ENCODE assay signal across 8 cellular contexts in genomic region chr10:71837085-71837827, GRCh38. TPM values are rescaled to one million over a fixed set of nuclear protein-coding genes. Genes with fewer than 3 reads are reported as not detected.
DNase-seq lines count a peak whose midpoint lies in the region; ATAC-seq and TF ChIP-seq lines count a peak whose summit lies in the region.

No MANE protein-coding gene starts in this region.

- H3K9ac ChIP-seq in liver (ENCODE audit: low read depth in 1 of 2, low read length in 2 of 2): no peak overlapping the region

- ATAC-seq in body of pancreas (no peak), GM21390 (IDR thresholded peaks at IDR 0.05; ENCODE audit: unreplicated experiment) (no peak)
- ATAC-seq in activated T-helper 17 cell treated with anti-CD3 and anti-CD28 coated beads, Interleukin-2, amount 50 U/mL, for 72 hours (replicated peaks): no peak

- no peaks in the 10 kb centered on the region for H3K27me3 Mint-ChIP-seq in brain
- no peaks in the 10 kb centered on the region for H3K27me3 Mint-ChIP-seq in activated T-helper 17 cell treated with anti-CD3 and anti-CD28 coated beads, Interleukin-2, amount 50 U/mL, for 72 hours

- peak; percentile 18 for TF ChIP-seq CTCF in 22Rv1 (IDR thresholded peaks at IDR 0.05)
- TF ChIP-seq CTCF in HEK293 (tag by site-specific recombination; IDR thresholded peaks at IDR 0.05): peak; percentile 61; the same call in 1 of the 2 replicates
- peak; percentile 32 to 54 for TF ChIP-seq CTCF in brain (conservative IDR thresholded peaks at IDR 0.05)
- no peak for TF ChIP-seq CTCF in liver (IDR thresholded peaks at IDR 0.05; ENCODE audit: low read depth, low read length, missing input control)
- peak in 1 of 7 experiments; percentile 10 for TF ChIP-seq CTCF in body of pancreas (IDR thresholded peaks at IDR 0.05)

- peak in 1 of 2 donors; percentile 24 for TF ChIP-seq RAD21 in liver (IDR thresholded peaks at IDR 0.05)

- no peak for TF ChIP-seq POLR2A in body of pancreas (IDR thresholded peaks at IDR 0.05)

- WGBS in liver: 76% methylated on average over 17 of the region's 17 CpGs
- 70 to 79% methylated on average over 17 of the region's 17 CpGs for WGBS in body of pancreas, 2 donors

- intact Hi-C loops in body of pancreas (cut with DNase I): no loop called here

- H3K36me3 ChIP-seq in HEK293 (ENCODE audit: control insufficient read depth in 2 of 2, insufficient read depth in 1 of 2, low read length in 2 of 2) (peaks cover 0 to 20% of the 10 kb centered on the region in 2 experiments; a peak in 2 of 3 replicates), liver (ENCODE audit: control insufficient read depth in 4 of 4, insufficient read depth in 3 of 4, low read depth in 1 of 4, low read length in 3 of 4) (peaks cover 0 to 8% (median 4%) of the 10 kb centered on the region in 4 donors), body of pancreas (replicated peaks in 1 of 2; ENCODE audit: insufficient read depth in 1 of 2, low read depth in 2 of 2) (peaks cover 0 to 2% of the 10 kb centered on the region in 2 donors)

- no peak overlapping the region for H3K27ac ChIP-seq in 22Rv1
- H3K27ac ChIP-seq in HEK293 (ENCODE audit: extremely low read depth, low read depth, low read length): peak overlapping the region; percentile 71
- peak overlapping the region; percentile 75 to 77 for H3K27ac ChIP-seq in liver (ENCODE audit: low read depth in 1 of 2, low read length in 2 of 2)
- H3K27ac ChIP-seq in body of pancreas: peak overlapping the region in 2 of 4 donors; percentile 63

- H3K27me3 ChIP-seq in liver (ENCODE audit: control insufficient read depth in 4 of 4, insufficient read depth in 4 of 4, low read length in 3 of 4): no peaks in the 10 kb centered on the region
- no peaks in the 10 kb centered on the region for H3K27me3 ChIP-seq in body of pancreas

- H3K36me3 Mint-ChIP-seq in brain: peaks cover 33% of the 10 kb centered on the region
- peaks cover 17% of the 10 kb centered on the region for H3K36me3 Mint-ChIP-seq in activated T-helper 17 cell treated with anti-CD3 and anti-CD28 coated beads, Interleukin-2, amount 50 U/mL, for 72 hours (ENCODE audit: low read depth)

- CTCF ChIA-PET in HEK293 (lab: Yijun Ruan, JAX): interaction anchor here (0.5 to 5.8 kb wide), 12 partner anchors 8 to 211 kb away, joined by 3 to 62 read pairs (median 4); no protein-coding TSS in a partner anchor

- peaks cover 45% of the 10 kb centered on the region for H3K4me1 ChIP-seq in HEK293 (ENCODE audit: control insufficient read depth, insufficient read depth, low read length)
- H3K4me1 ChIP-seq in liver (ENCODE audit: control insufficient read depth in 4 of 4, insufficient read depth in 4 of 4, low read length in 3 of 4): peaks cover 10 to 55% (median 30%) of the 10 kb centered on the region in 4 donors
- H3K4me1 ChIP-seq in body of pancreas: peaks cover 62% of the 10 kb centered on the region

- H3K4me3 Mint-ChIP-seq in brain: peak overlapping the region; percentile 13 to 80 (median 49)
- H3K4me3 Mint-ChIP-seq in activated T-helper 17 cell treated with anti-CD3 and anti-CD28 coated beads, Interleukin-2, amount 50 U/mL, for 72 hours: no peak overlapping the region

- no peak for DNase-seq in body of pancreas
- no peak for DNase-seq in stimulated activated CD4-positive, alpha-beta T cell treated with anti-CD3 and anti-CD28 coated beads, Interleukin-4, amount 100 ng/mL, for 24 hours

- H3K27ac Mint-ChIP-seq in brain: peak overlapping the region; percentile 92 to 99 (median 97)
- H3K27ac Mint-ChIP-seq in activated T-helper 17 cell treated with anti-CD3 and anti-CD28 coated beads, Interleukin-2, amount 50 U/mL, for 72 hours: no peak overlapping the region

- POLR2A ChIA-PET in HEK293 (lab: Yijun Ruan, JAX): interaction anchor here (1.2 to 6.2 kb wide), 2 partner anchors 14 to 59 kb away, joined by 5 to 44 read pairs; partner anchors contain the start of gene PSAP

- H3K4me1 Mint-ChIP-seq in brain: peaks cover 85% of the 10 kb centered on the region
- H3K4me1 Mint-ChIP-seq in activated T-helper 17 cell treated with anti-CD3 and anti-CD28 coated beads, Interleukin-2, amount 50 U/mL, for 72 hours: peaks cover 45% of the 10 kb centered on the region

- H3K9me3 Mint-ChIP-seq in brain: no peaks in the 10 kb centered on the region
- H3K9me3 Mint-ChIP-seq in activated T-helper 17 cell treated with anti-CD3 and anti-CD28 coated beads, Interleukin-2, amount 50 U/mL, for 72 hours: no peaks in the 10 kb centered on the region

- H3K4me3 ChIP-seq in HEK293 (ENCODE audit: low read depth, low read length): no peak overlapping the region
- no peak overlapping the region for H3K4me3 ChIP-seq in liver (ENCODE audit: low read depth in 1 of 3, low read length in 3 of 3)
- H3K4me3 ChIP-seq in body of pancreas: no peak overlapping the region

- H3K9me3 ChIP-seq in HEK293 (ENCODE audit: control insufficient read depth, insufficient read depth, low read depth, low read length): no peaks in the 10 kb centered on the region
- H3K9me3 ChIP-seq in liver (ENCODE audit: control insufficient read depth in 4 of 4, low read length in 3 of 4): no peaks in the 10 kb centered on the region
- no peaks in the 10 kb centered on the region for H3K9me3 ChIP-seq in body of pancreas

TF ChIP-seq in HEK293, 187 proteins besides CTCF, POLR2A, EP300 and RAD21 (continues in another document):
- TF ChIP-seq ZNF391 (tag by site-specific recombination; IDR thresholded peaks at IDR 0.05; ENCODE audit: borderline replicate concordance, low read depth) (no peak), ZNF654 (tag by site-specific recombination; IDR thresholded peaks at IDR 0.05; ENCODE audit: low read depth) (peak; percentile 38), ATF2 (tag by site-specific recombination; IDR thresholded peaks at IDR 0.05; ENCODE audit: low read depth) (peak; percentile 30; the same call in 1 of the 2 replicates), ZNF513 (tag by site-specific recombination; IDR thresholded peaks at IDR 0.05) (no peak), ZEB2 (tag by site-specific recombination; IDR thresholded peaks at IDR 0.05) (0 out of 2 replicates have a peak, but pooled peaks have one; percentile 27)

TF ChIP-seq in liver, 16 proteins besides CTCF, POLR2A, EP300 and RAD21:
- TF ChIP-seq RXRA (IDR thresholded peaks at IDR 0.05) (no peak), HNF4A (conservative IDR thresholded peaks at IDR 0.05) (no peak), TAF1 (conservative IDR thresholded peaks at IDR 0.05) (no peak), SP1 (IDR thresholded peaks at IDR 0.05) (no peak), GABPA (IDR thresholded peaks at IDR 0.05 in 1 of 2, conservative IDR thresholded peaks at IDR 0.05 in 1 of 2) (no peak), YY1 (IDR thresholded peaks at IDR 0.05) (no peak)
TF ChIP-seq in liver: peak in this region for 0.

RNA-seq across cellular contexts. Expression of gene PSAP, which starts 13.8 kb away (rescaled TPM):
- polyA plus RNA-seq in brain (ENCODE audit: insufficient read depth, low read depth, low replicate concordance) (1,531 TPM), liver (100 to 1,000 TPM; 255 to 671 TPM)
- total RNA-seq in liver (100 to 1,000 TPM; 435 to 510 TPM), body of pancreas (100 to 1,000 TPM; 488 to 516 TPM)
- total RNA-seq in activated T-helper 17 cell treated with anti-CD3 and anti-CD28 coated beads, Interleukin-2, amount 50 U/mL, for 72 hours: 100 to 1,000 TPM; 121 to 153 TPM
